Comparison of ENCODE assay signal across 2 cellular contexts in the genomic region with DNA sequence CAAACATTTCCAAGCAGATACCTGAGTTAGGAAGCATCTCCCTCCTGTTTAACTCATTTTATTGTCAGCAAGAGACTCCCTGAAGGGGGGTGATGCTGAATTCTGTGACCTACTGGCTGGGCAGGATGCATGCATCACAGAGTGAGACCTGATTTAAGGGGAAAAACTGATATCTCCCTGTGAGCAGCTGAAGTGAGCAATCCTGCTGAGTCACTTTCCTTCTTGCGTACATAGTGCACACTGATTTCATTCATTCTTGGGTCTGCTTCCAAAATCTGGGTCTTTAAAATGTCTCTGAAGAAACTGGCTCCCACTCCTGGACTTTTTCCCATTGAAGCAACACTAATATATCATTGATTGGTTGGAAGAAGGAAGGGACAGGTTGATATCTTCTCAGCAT.
TF ChIP-seq lines count a peak whose summit lies in the region.

No MANE protein-coding gene starts in this region.

TF ChIP-seq in H1, 55 proteins besides CTCF, POLR2A, EP300 and RAD21:
- TF ChIP-seq, protein P1, sequence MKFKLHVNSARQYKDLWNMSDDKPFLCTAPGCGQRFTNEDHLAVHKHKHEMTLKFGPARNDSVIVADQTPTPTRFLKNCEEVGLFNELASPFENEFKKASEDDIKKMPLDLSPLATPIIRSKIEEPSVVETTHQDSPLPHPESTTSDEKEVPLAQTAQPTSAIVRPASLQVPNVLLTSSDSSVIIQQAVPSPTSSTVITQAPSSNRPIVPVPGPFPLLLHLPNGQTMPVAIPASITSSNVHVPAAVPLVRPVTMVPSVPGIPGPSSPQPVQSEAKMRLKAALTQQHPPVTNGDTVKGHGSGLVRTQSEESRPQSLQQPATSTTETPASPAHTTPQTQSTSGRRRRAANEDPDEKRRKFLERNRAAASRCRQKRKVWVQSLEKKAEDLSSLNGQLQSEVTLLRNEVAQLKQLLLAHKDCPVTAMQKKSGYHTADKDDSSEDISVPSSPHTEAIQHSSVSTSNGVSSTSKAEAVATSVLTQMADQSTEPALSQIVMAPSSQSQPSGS (IDR thresholded peaks at IDR 0.05; ENCODE audit: low read length) = no peak
- TF ChIP-seq JUN (IDR thresholded peaks at IDR 0.05; ENCODE audit: low read depth, low read length) = no peak
- no peak for TF ChIP-seq SIN3A (conservative IDR thresholded peaks at IDR 0.05 in 1 of 2, IDR thresholded peaks at IDR 0.05 in 1 of 2; ENCODE audit: low read depth in 1 of 2, low read length in 2 of 2)
- TF ChIP-seq SP1 (IDR thresholded peaks at IDR 0.05; ENCODE audit: low read depth, low read length) = no peak
- TF ChIP-seq CBX5 (IDR thresholded peaks at IDR 0.05; ENCODE audit: low read depth, low read length) = no peak
- no peak for TF ChIP-seq TBP (IDR thresholded peaks at IDR 0.05; ENCODE audit: low read depth, low read length)
- no peak for TF ChIP-seq BACH1 (IDR thresholded peaks at IDR 0.05; ENCODE audit: low read length)
- TF ChIP-seq HDAC6 (IDR thresholded peaks at IDR 0.05; ENCODE audit: low read depth, low read length) = no peak
- TF ChIP-seq EGR1 (IDR thresholded peaks at IDR 0.05; ENCODE audit: borderline replicate concordance, low read depth, low read length) = no peak
- TF ChIP-seq POU5F1 (IDR thresholded peaks at IDR 0.05; ENCODE audit: low read depth, low read length) = no peak
- TF ChIP-seq KDM4A (IDR thresholded peaks at IDR 0.05; ENCODE audit: low read depth, low read length, severe bottlenecking) = no peak
- no peak for TF ChIP-seq SIRT6 (IDR thresholded peaks at IDR 0.05; ENCODE audit: low read length)
- no peak for TF ChIP-seq SAP30 (IDR thresholded peaks at IDR 0.05; ENCODE audit: insufficient read depth, insufficient replicate concordance, low read length)
- TF ChIP-seq KDM1A (IDR thresholded peaks at IDR 0.05; ENCODE audit: borderline replicate concordance, low read length) = no peak
- TF ChIP-seq SP4 (IDR thresholded peaks at IDR 0.05; ENCODE audit: low read length) = no peak
- TF ChIP-seq HDAC2 (IDR thresholded peaks at IDR 0.05; ENCODE audit: borderline replicate concordance in 1 of 2, low read depth in 2 of 2, low read length in 2 of 2) = no peak
- TF ChIP-seq, protein P2, sequence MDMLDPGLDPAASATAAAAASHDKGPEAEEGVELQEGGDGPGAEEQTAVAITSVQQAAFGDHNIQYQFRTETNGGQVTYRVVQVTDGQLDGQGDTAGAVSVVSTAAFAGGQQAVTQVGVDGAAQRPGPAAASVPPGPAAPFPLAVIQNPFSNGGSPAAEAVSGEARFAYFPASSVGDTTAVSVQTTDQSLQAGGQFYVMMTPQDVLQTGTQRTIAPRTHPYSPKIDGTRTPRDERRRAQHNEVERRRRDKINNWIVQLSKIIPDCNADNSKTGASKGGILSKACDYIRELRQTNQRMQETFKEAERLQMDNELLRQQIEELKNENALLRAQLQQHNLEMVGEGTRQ (IDR thresholded peaks at IDR 0.05; ENCODE audit: low read length) = no peak
- no peak for TF ChIP-seq TEAD4 (IDR thresholded peaks at IDR 0.05; ENCODE audit: low read depth, low read length)
- TF ChIP-seq MAFK (IDR thresholded peaks at IDR 0.05; ENCODE audit: low read depth, low read length) = no peak; the same call in 1 of the 2 replicates
- no peak for TF ChIP-seq CHD2 (IDR thresholded peaks at IDR 0.05; ENCODE audit: low read length)

TF ChIP-seq in GM12891, 5 proteins besides CTCF, POLR2A, EP300 and RAD21:
- TF ChIP-seq POU2F2 (IDR thresholded peaks at IDR 0.05; ENCODE audit: low read depth, low read length) (no peak), SPI1 (IDR thresholded peaks at IDR 0.05; ENCODE audit: low read depth, low read length) (no peak), POLR2AphosphoS5 (IDR thresholded peaks at IDR 0.05; ENCODE audit: low read depth, low read length) (no peak), TAF1 (IDR thresholded peaks at IDR 0.05; ENCODE audit: low read depth, low read length) (no peak), PAX5 (IDR thresholded peaks at IDR 0.05; ENCODE audit: insufficient read depth, low read length, severe bottlenecking) (no peak)
TF ChIP-seq in GM12891: peak in this region for 0.
